18 cellular contexts compared by ENCODE assay signal in the genomic region with DNA sequence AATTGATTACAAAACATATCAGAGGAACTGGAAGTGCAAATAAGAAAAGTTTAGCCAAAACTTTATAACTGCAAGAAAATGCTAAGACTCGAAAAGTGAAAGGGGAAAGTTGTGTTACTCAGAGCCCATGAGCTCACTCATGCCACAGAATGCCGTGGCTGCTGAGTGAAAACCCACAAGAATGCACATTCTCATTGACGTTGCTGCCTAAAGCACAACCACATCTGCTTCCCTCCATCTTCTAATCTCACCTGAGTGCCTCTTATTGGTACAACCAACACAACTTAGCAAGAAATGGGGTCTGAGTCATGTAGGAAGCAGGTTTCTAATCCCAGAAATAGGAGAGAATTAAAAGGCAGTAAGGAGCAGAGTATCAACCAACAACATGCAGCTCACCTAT.
A peak's percentile ranks its signal among the peaks of the same experiment; 100 is the strongest.
DNase-seq lines count a peak whose midpoint lies in the region; ATAC-seq and TF ChIP-seq lines count a peak whose summit lies in the region.
"Had no signal": no experiment of that assay in that cellular context is flagged by ENCODE, and none has a peak within 500 bp of the region (broad histone marks: within the 10 kb centered on the region; RNA-seq: fewer than 3 reads in every experiment).

No MANE protein-coding gene starts in this region.

- no peak for TF ChIP-seq POLR2A in breast epithelium (IDR thresholded peaks at IDR 0.05)

- CTCF ChIA-PET in MCF 10A (lab: Yijun Ruan, JAX) = interaction anchor here (0.6 kb wide), 1 partner anchor 1073 kb away, joined by 3 read pairs; no protein-coding TSS in a partner anchor

- no TSS peak for BruUV-seq in MCF 10A (replicated peaks; lab: Mats Ljungman, UMichigan)

- H3K9me3 ChIP-seq in breast epithelium = no peaks in the 10 kb centered on the region
- H3K9me3 ChIP-seq: tibial nerve had no signal

- no peaks in the 10 kb centered on the region for H3K27me3 Mint-ChIP-seq in MCF 10A (ENCODE audit: insufficient read depth, unreplicated experiment)
- H3K27me3 Mint-ChIP-seq in T-helper 2 cell treated with Interferon-gamma antibody and Interleukin-4, amounts not matched to agents 5 μg/mL and 100 μg/mL, for 36 hours (ENCODE audit: low read depth) = no peaks in the 10 kb centered on the region

- no peak overlapping the region for H3K27ac Mint-ChIP-seq in MCF 10A (ENCODE audit: low read depth, unreplicated experiment)
- no peak overlapping the region for H3K27ac Mint-ChIP-seq in T-helper 2 cell treated with Interferon-gamma antibody and Interleukin-4, amounts not matched to agents 5 μg/mL and 100 μg/mL, for 36 hours
- H3K27ac Mint-ChIP-seq: natural killer cell treated with Interleukin-12 subunit alpha and Interleukin-12 subunit beta and Interleukin-15 and Interleukin-18, amount 100 ng/mL, for 72 hours; T-helper 17 cell had no signal

- no peaks in the 10 kb centered on the region for H3K4me1 ChIP-seq in breast epithelium
- H3K4me1 ChIP-seq: tibial nerve had no signal

- no peaks in the 10 kb centered on the region for H3K36me3 Mint-ChIP-seq in MCF 10A (ENCODE audit: insufficient read depth, unreplicated experiment)
- H3K36me3 Mint-ChIP-seq in T-helper 2 cell treated with Interferon-gamma antibody and Interleukin-4, amounts not matched to agents 5 μg/mL and 100 μg/mL, for 36 hours (ENCODE audit: low read depth) = no peaks in the 10 kb centered on the region
- H3K36me3 Mint-ChIP-seq: natural killer cell treated with Interleukin-12 subunit alpha and Interleukin-12 subunit beta and Interleukin-15 and Interleukin-18, amount 100 ng/mL, for 72 hours had no signal

- no peaks in the 10 kb centered on the region for H3K9me3 Mint-ChIP-seq in MCF 10A (ENCODE audit: unreplicated experiment)
- H3K9me3 Mint-ChIP-seq in T-helper 2 cell treated with Interferon-gamma antibody and Interleukin-4, amounts not matched to agents 5 μg/mL and 100 μg/mL, for 36 hours = no peaks in the 10 kb centered on the region
- H3K9me3 Mint-ChIP-seq: activated T-cell treated with anti-CD3 and anti-CD28 coated beads, Interleukin-2, amount 50 U/mL, for 4 hours; natural killer cell treated with Interleukin-12 subunit alpha and Interleukin-12 subunit beta and Interleukin-15 and Interleukin-18, amount 100 ng/mL, for 72 hours had no signal

- ATAC-seq in GM18502 (IDR thresholded peaks at IDR 0.05; ENCODE audit: poor library complexity, unreplicated experiment) = no peak
- ATAC-seq: activated T-cell treated with anti-CD3 and anti-CD28 coated beads, Interleukin-2, amount 50 U/mL, for 4 hours; natural killer cell treated with Interleukin-12 subunit alpha and Interleukin-12 subunit beta and Interleukin-15 and Interleukin-18, amount 100 ng/mL, for 72 hours; T-helper 17 cell had no signal

- no peaks in the 10 kb centered on the region for H3K27me3 ChIP-seq in breast epithelium
- H3K27me3 ChIP-seq: tibial nerve had no signal

- no peaks in the 10 kb centered on the region for H3K4me1 Mint-ChIP-seq in MCF 10A (ENCODE audit: insufficient read depth, unreplicated experiment)
- no peaks in the 10 kb centered on the region for H3K4me1 Mint-ChIP-seq in T-helper 2 cell treated with Interferon-gamma antibody and Interleukin-4, amounts not matched to agents 5 μg/mL and 100 μg/mL, for 36 hours (ENCODE audit: low read depth)
- H3K4me1 Mint-ChIP-seq: T-helper 17 cell had no signal

- no peak overlapping the region for H3K4me3 Mint-ChIP-seq in MCF 10A (ENCODE audit: unreplicated experiment)
- H3K4me3 Mint-ChIP-seq in T-helper 2 cell treated with Interferon-gamma antibody and Interleukin-4, amounts not matched to agents 5 μg/mL and 100 μg/mL, for 36 hours = no peak overlapping the region
- H3K4me3 Mint-ChIP-seq: activated T-cell treated with anti-CD3 and anti-CD28 coated beads, Interleukin-2, amount 50 U/mL, for 4 hours; natural killer cell treated with Interleukin-12 subunit alpha and Interleukin-12 subunit beta and Interleukin-15 and Interleukin-18, amount 100 ng/mL, for 72 hours; T-helper 17 cell had no signal

- no peak overlapping the region for H3K27ac ChIP-seq in breast epithelium
- H3K27ac ChIP-seq: coronary artery, tibial nerve had no signal

- H3K4me3 ChIP-seq in breast epithelium = no peak overlapping the region
- H3K4me3 ChIP-seq: coronary artery, tibial nerve had no signal

- intact Hi-C loops in MCF 10A (cut with micrococcal nuclease) (no loop called here), breast epithelium (cut with DNase I; ENCODE audit: low total_unique reads) (no loop called here)

- H3K36me3 ChIP-seq in breast epithelium = no peaks in the 10 kb centered on the region
- H3K36me3 ChIP-seq: tibial nerve had no signal

- POLR2A ChIA-PET in MCF 10A (lab: Yijun Ruan, JAX) = interaction anchor here (1.2 kb wide), 1 partner anchor 258 kb away, joined by 4 read pairs; no protein-coding TSS in a partner anchor

- peak; percentile 13 for DNase-seq in MCF 10A (ENCODE audit: unreplicated experiment)
- no peak for DNase-seq in breast epithelium (ENCODE audit: low spot score in 2 of 2)
- DNase-seq in T-helper 2 cell treated with Interferon-gamma antibody and Interleukin-4, amounts not matched to agents 5 μg/mL and 100 μg/mL, for 36 hours (ENCODE audit: low spot score) = peak; percentile 7
- DNase-seq in fibroblast of peridontal ligament (ENCODE audit: extremely low read depth) = peak; percentile 14
- no peak for DNase-seq in GDM1 (lab: John Stamatoyannopoulos, UW)
- DNase-seq in T-helper 1 cell = no peak
- DNase-seq in NAMALWA (ENCODE audit: low spot score) = no peak
- DNase-seq: 8988T; activated T-cell treated with anti-CD3 and anti-CD28 coated beads, Interleukin-2, amount 50 U/mL, for 4 hours; Karpas-422; NCI-H2081; NCI-H69; RPMI8226; T-helper 17 cell had no signal

- TF ChIP-seq CTCF in MCF 10A (IDR thresholded peaks at IDR 0.05; ENCODE audit: unreplicated experiment) (no peak), breast epithelium (IDR thresholded peaks at IDR 0.05) (no peak)

Comparison
In these comparisons a context has a peak if more than half of its experiments do, and no peak if none do; other contexts are left out.
1. DNase-seq: peak in MCF 10A (single experiment), T-helper 2 cell treated with Interferon-gamma antibody and Interleukin-4, amounts not matched to agents 5 μg/mL and 100 μg/mL, for 36 hours (single experiment) and fibroblast of peridontal ligament (single experiment); none in breast epithelium (0 of 2), GDM1 (single experiment), T-helper 1 cell (0 of 5) and NAMALWA (single experiment).